In the genomic region with DNA sequence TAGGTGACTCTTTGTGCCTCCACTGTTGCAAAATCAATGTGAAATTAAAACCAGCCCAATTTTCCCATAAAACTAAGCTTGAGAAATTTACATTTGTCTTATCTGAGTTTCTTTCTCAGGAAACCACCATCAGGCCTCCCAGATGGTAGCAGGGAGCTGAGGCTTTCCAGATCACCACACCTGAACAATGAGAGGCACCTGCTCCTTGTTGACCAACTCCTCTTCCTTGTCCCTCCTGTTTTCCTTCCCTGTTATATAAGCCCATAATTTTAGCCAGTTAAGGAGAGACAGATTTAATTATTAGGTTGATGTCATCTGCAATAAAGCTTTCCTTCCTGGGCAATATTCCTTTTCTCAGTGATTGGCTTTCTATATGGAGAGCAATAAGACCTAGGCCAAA, we compare ENCODE assay signal across 25 cellular contexts. TPM values are rescaled to one million over a fixed set of nuclear protein-coding genes. Genes with fewer than 3 reads are reported as not detected.
A peak's percentile ranks its signal among the peaks of the same experiment; 100 is the strongest.
DNase-seq lines count a peak whose midpoint lies in the region; ATAC-seq and TF ChIP-seq lines count a peak whose summit lies in the region.
"Had no signal": no experiment of that assay in that cellular context is flagged by ENCODE, and none has a peak within 500 bp of the region (broad histone marks: within the 10 kb centered on the region; RNA-seq: fewer than 3 reads in every experiment).

No MANE protein-coding gene starts in this region.

- no peak for TF ChIP-seq POLR2A in IMR-90 (IDR thresholded peaks at IDR 0.05; ENCODE audit: low read depth, low read length)
- no peak for TF ChIP-seq POLR2A in heart left ventricle (IDR thresholded peaks at IDR 0.05)

- no peaks in the 10 kb centered on the region for H3K9me3 ChIP-seq in IMR-90 (ENCODE audit: control insufficient read depth, insufficient read depth, low read length)
- no peaks in the 10 kb centered on the region for H3K9me3 ChIP-seq in adipocyte (ENCODE audit: control insufficient read depth, low read length)
- H3K9me3 ChIP-seq in heart left ventricle = no peaks in the 10 kb centered on the region
- H3K9me3 ChIP-seq: left lung, pancreas, SJCRH30 had no signal

- no peaks in the 10 kb centered on the region for H3K79me1 ChIP-seq in IMR-90 (ENCODE audit: low read depth in 1 of 2, low read length in 2 of 2)

- H3K4me3 ChIP-seq in IMR-90 (ENCODE audit: insufficient read depth, low read depth, low read length) = no peak overlapping the region
- no peak overlapping the region for H3K4me3 ChIP-seq in adipocyte (ENCODE audit: low read length)
- no peak overlapping the region for H3K4me3 ChIP-seq in heart left ventricle
- H3K4me3 ChIP-seq: dorsolateral prefrontal cortex, left lung, pancreas, SJCRH30 had no signal

- POLR2A ChIA-PET in IMR-90 (lab: Charles Lee; ENCODE audit: unreplicated experiment) = no interaction called here

- DNase-seq in DMS53 (lab: John Stamatoyannopoulos, UW) = peak; percentile 94
- DNase-seq in IMR-90 = no peak
- DNase-seq in NCI-H69 (lab: John Stamatoyannopoulos, UW) = peak; percentile 89
- DNase-seq in adipocyte (ENCODE audit: low read depth) = peak; percentile 7
- DNase-seq in superior temporal gyrus (ENCODE audit: extremely low spot score) = no peak
- DNase-seq in heart left ventricle = no peak
- DNase-seq: activated CD4-positive, alpha-beta T cell treated with anti-CD3 and anti-CD28 coated beads for 4 hours; AML-193; aorta; CD8-positive, alpha-beta T cell; dorsolateral prefrontal cortex; left lung; natural killer cell; NCI-H1436; NCI-H524 treated with DMSO at 0.1 percent for 48 hours; pancreas; right cardiac atrium; SJCRH30; stimulated activated naive CD8-positive, alpha-beta T cell treated with anti-CD3 and anti-CD28 coated beads, Interleukin-15, amount 100 ng/mL, for 72 hours; trophoblast cell had no signal

- intact Hi-C loops in IMR-90 (cut with micrococcal nuclease) (no loop called here), heart left ventricle (cut with DNase I) (no loop called here)

- H3K4me1 ChIP-seq in IMR-90 (ENCODE audit: control insufficient read depth, insufficient read depth, low read length) (no peaks in the 10 kb centered on the region), adipocyte (ENCODE audit: control insufficient read depth, insufficient read depth, low read length) (peaks cover 7% of the 10 kb centered on the region), heart left ventricle (no peaks in the 10 kb centered on the region)
- H3K4me1 ChIP-seq: left lung, SJCRH30 had no signal

- H3K56ac ChIP-seq in IMR-90 (ENCODE audit: extremely low read depth, insufficient read depth, low read length) = no peak overlapping the region

- peaks cover 2% of the 10 kb centered on the region; the same call in 1 of the 2 replicates for H3K9me1 ChIP-seq in IMR-90 (ENCODE audit: insufficient read depth, low read length)

- no peak overlapping the region for H4K8ac ChIP-seq in IMR-90 (ENCODE audit: low read depth in 2 of 2, low read length in 2 of 2)

- no peak for TF ChIP-seq RAD21 in IMR-90 (IDR thresholded peaks at IDR 0.05; ENCODE audit: low read length)

- peak overlapping the region; percentile 14; the same call in 1 of the 2 replicates for H2BK120ac ChIP-seq in IMR-90 (ENCODE audit: low read depth, low read length)

- H3K27me3 ChIP-seq in IMR-90 (ENCODE audit: control insufficient read depth, insufficient read depth, low read length) (peaks cover 5% of the 10 kb centered on the region), adipocyte (replicated peaks; ENCODE audit: control insufficient read depth, insufficient read depth, low read length) (no peaks in the 10 kb centered on the region), heart left ventricle (no peaks in the 10 kb centered on the region)
- H3K27me3 ChIP-seq: pancreas, SJCRH30 had no signal

- no peak overlapping the region for H2AK5ac ChIP-seq in IMR-90 (ENCODE audit: low read depth, low read length)

- in situ Hi-C loops in IMR-90 (cut with MboI; ENCODE audit: low sequenced_read_pairs) = no loop called here

- no peak overlapping the region for H3K23ac ChIP-seq in IMR-90 (ENCODE audit: low read depth, low read length)

- no peak overlapping the region for H2BK20ac ChIP-seq in IMR-90 (ENCODE audit: low read depth, low read length)

- ATAC-seq in IMR-90 (ENCODE audit: low read depth) = no peak
- no peak for ATAC-seq in HG02678 (IDR thresholded peaks at IDR 0.05; ENCODE audit: unreplicated experiment)
- no peak for ATAC-seq in GM21447 (IDR thresholded peaks at IDR 0.05; ENCODE audit: unreplicated experiment)
- no peak for ATAC-seq in heart left ventricle
- ATAC-seq: CD8-positive, alpha-beta T cell; HepG2; left lung; natural killer cell; pancreas; right cardiac atrium; stimulated activated naive CD8-positive, alpha-beta T cell treated with anti-CD3 and anti-CD28 coated beads, Interleukin-15, amount 100 ng/mL, for 72 hours had no signal

- no peak overlapping the region for H3K4me2 ChIP-seq in IMR-90 (ENCODE audit: low read depth, low read length)

- H3K4ac ChIP-seq in IMR-90 (ENCODE audit: low read depth, low read length) = no peak overlapping the region

- CTCF ChIA-PET in IMR-90 (lab: Yijun Ruan, JAX) = interaction anchor here (0.6 to 0.7 kb wide), 2 partner anchors 9 to 14 kb away, joined by 3 read pairs; no protein-coding TSS in a partner anchor

- H3K14ac ChIP-seq in IMR-90 (replicated peaks; ENCODE audit: low read depth, low read length) = no peak overlapping the region

- H2BK15ac ChIP-seq in IMR-90 (ENCODE audit: low read depth, low read length) = no peak overlapping the region

- no peak overlapping the region for H4K91ac ChIP-seq in IMR-90 (ENCODE audit: insufficient read depth, low read depth, low read length)

- H2AK9ac ChIP-seq in IMR-90 (replicated peaks; ENCODE audit: low read depth, low read length, poor library complexity) = no peak overlapping the region

- no peak overlapping the region for H3K27ac ChIP-seq in IMR-90 (ENCODE audit: insufficient read depth, low read length)
- H3K27ac ChIP-seq in heart left ventricle = no peak overlapping the region
- H3K27ac ChIP-seq: dorsolateral prefrontal cortex, left lung, pancreas, SJCRH30 had no signal

- H3K36me3 ChIP-seq in IMR-90 (ENCODE audit: control insufficient read depth, insufficient read depth, low read length) = no peaks in the 10 kb centered on the region
- H3K36me3 ChIP-seq in adipocyte (ENCODE audit: control insufficient read depth, insufficient read depth, low read length, severe bottlenecking) = no peaks in the 10 kb centered on the region
- H3K36me3 ChIP-seq in heart left ventricle = no peaks in the 10 kb centered on the region
- H3K36me3 ChIP-seq: left lung, pancreas, SJCRH30 had no signal

- H2AFZ ChIP-seq in IMR-90 (replicated peaks; ENCODE audit: low read length, poor library complexity) = no peak overlapping the region

- BruUV-seq in IMR-90 (replicated peaks; lab: Mats Ljungman, UMichigan) = no TSS peak

- dilution Hi-C loops in IMR-90 (cut with HindIII; ENCODE audit: low sequenced_read_pairs, unreplicated experiment) = no loop called here

- no peak overlapping the region for H4K5ac ChIP-seq in IMR-90 (ENCODE audit: low read depth, low read length)

- no peak overlapping the region for H2BK5ac ChIP-seq in IMR-90 (ENCODE audit: low read depth, low read length, poor library complexity, severe bottlenecking)

- H3K9ac ChIP-seq in IMR-90 (ENCODE audit: low read depth, low read length) (no peak overlapping the region), adipocyte (ENCODE audit: low read length) (no peak overlapping the region)

- no peak for TF ChIP-seq CTCF in IMR-90 (conservative IDR thresholded peaks at IDR 0.05; ENCODE audit: low read depth, low read length)
- no peak for TF ChIP-seq CTCF in heart left ventricle (IDR thresholded peaks at IDR 0.05)

- no peaks in the 10 kb centered on the region for H4K20me1 ChIP-seq in IMR-90 (ENCODE audit: insufficient read depth, low read length)

- H3K18ac ChIP-seq in IMR-90 (ENCODE audit: low read depth, low read length) = no peak overlapping the region

TF ChIP-seq in IMR-90, 13 proteins besides CTCF, POLR2A, EP300 and RAD21:
- TF ChIP-seq, protein P1, sequence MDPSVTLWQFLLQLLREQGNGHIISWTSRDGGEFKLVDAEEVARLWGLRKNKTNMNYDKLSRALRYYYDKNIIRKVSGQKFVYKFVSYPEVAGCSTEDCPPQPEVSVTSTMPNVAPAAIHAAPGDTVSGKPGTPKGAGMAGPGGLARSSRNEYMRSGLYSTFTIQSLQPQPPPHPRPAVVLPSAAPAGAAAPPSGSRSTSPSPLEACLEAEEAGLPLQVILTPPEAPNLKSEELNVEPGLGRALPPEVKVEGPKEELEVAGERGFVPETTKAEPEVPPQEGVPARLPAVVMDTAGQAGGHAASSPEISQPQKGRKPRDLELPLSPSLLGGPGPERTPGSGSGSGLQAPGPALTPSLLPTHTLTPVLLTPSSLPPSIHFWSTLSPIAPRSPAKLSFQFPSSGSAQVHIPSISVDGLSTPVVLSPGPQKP (IDR thresholded peaks at IDR 0.05; ENCODE audit: borderline replicate concordance, low read depth, low read length) = no peak
- TF ChIP-seq, protein P2, sequence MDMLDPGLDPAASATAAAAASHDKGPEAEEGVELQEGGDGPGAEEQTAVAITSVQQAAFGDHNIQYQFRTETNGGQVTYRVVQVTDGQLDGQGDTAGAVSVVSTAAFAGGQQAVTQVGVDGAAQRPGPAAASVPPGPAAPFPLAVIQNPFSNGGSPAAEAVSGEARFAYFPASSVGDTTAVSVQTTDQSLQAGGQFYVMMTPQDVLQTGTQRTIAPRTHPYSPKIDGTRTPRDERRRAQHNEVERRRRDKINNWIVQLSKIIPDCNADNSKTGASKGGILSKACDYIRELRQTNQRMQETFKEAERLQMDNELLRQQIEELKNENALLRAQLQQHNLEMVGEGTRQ (IDR thresholded peaks at IDR 0.05; ENCODE audit: low read depth, low read length) = no peak
- TF ChIP-seq MAFK (IDR thresholded peaks at IDR 0.05; ENCODE audit: low read depth, low read length) (no peak), RFX5 (IDR thresholded peaks at IDR 0.05; ENCODE audit: low read depth, low read length) (no peak), MXI1 (IDR thresholded peaks at IDR 0.05; ENCODE audit: borderline replicate concordance, low read depth, low read length) (no peak), FOS (IDR thresholded peaks at IDR 0.05; ENCODE audit: low read depth, low read length) (no peak), SMC3 (IDR thresholded peaks at IDR 0.05; ENCODE audit: low read depth, low read length) (no peak)

RNA-seq across cellular contexts. Expression of a gene that starts 32.0 kb away (rescaled TPM):
- total RNA-seq in IMR-90 (2012; rRNA removed) (not detected in 2 replicates), heart left ventricle (not detected)
- polyA plus RNA-seq in IMR-90 (2012; rRNA removed) (not detected in 2 replicates), heart left ventricle (not detected)
- not detected in 2 replicates for polyA plus RNA-seq in IMR-90 (2012; cell fraction: cytosol; rRNA removed)
- not detected in 2 replicates for polyA plus RNA-seq in IMR-90 (2012; cell fraction: nucleus; rRNA removed; ENCODE audit: low replicate concordance)
- total RNA-seq: aorta; cardiac septum; CD8-positive, alpha-beta T cell; dorsolateral prefrontal cortex; endothelial cell of umbilical vein; HepG2; left lung; natural killer cell; pancreas; right cardiac atrium; SJCRH30 had no signal
- polyA plus RNA-seq: aorta, endothelial cell of umbilical vein, HepG2, pancreas, right cardiac atrium had no signal

Comparison
In these comparisons a context has a peak if more than half of its experiments do, and no peak if none do; other contexts are left out.
1. DNase-seq: peak in DMS53 (single experiment), NCI-H69 (single experiment) and adipocyte (single experiment); none in IMR-90 (single experiment), superior temporal gyrus (single experiment) and heart left ventricle (0 of 5).